In genomic region chr7:53281312-53281711, GRCh38 we compare ENCODE assay signal across 5 cellular contexts.
"Had no signal": no experiment of that assay in that cellular context is flagged by ENCODE, and none has a peak within 500 bp of the region (broad histone marks: within the 10 kb centered on the region; RNA-seq: fewer than 3 reads in every experiment).

No MANE protein-coding gene starts in this region.

- DNase-seq: IMR-90, KBM-7 had no signal

- FAIRE-seq: HTR-8/SVneo, K562 had no signal

- ATAC-seq: K562 had no signal

- H3K4me3 ChIP-seq: K562 had no signal

- H3K27ac ChIP-seq: HL-60 had no signal
